In the genomic region with DNA sequence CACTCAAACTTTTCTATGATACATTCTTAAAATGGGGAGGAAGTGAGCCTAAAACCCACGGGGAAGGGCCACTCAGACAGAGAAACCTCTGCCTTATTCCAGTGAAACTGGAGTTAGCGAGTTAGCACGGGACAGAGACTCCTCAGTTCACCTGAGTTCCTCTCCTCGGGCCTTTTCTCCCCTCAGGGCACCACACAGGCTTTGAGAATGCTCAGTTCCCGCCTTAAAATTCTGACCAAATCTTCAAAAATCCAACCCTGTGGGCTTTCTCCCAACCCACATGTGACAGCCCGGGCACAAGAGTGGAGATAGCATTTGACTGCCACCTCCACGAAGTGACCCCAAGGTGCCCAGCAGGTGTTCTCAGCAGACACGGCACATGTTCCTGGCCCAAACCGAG, we compare ENCODE assay signal across 24 cellular contexts.
A peak's percentile ranks its signal among the peaks of the same experiment; 100 is the strongest.
DNase-seq lines count a peak whose midpoint lies in the region; ATAC-seq and TF ChIP-seq lines count a peak whose summit lies in the region.
"Had no signal": no experiment of that assay in that cellular context is flagged by ENCODE, and none has a peak within 500 bp of the region (broad histone marks: within the 10 kb centered on the region; RNA-seq: fewer than 3 reads in every experiment).

No MANE protein-coding gene starts in this region.

- H3K4me1 ChIP-seq in trophoblast cell (ENCODE audit: control insufficient read depth in 1 of 2, insufficient read depth in 2 of 2, low read length in 2 of 2): peaks cover 11 to 23% of the 10 kb centered on the region in 2 experiments
- H3K4me1 ChIP-seq: BE2C had no signal

- no peak for TF ChIP-seq CTCF in nephron progenitor cell (IDR thresholded peaks at IDR 0.05)

- H4K12ac ChIP-seq in trophoblast cell (ENCODE audit: low read depth, low read length): no peak overlapping the region

- no peak overlapping the region for H3K4ac ChIP-seq in trophoblast cell (ENCODE audit: low read depth, low read length)

- H3K14ac ChIP-seq in trophoblast cell (ENCODE audit: low read length): no peak overlapping the region

- WGBS in trophoblast cell (ENCODE audit: extremely low coverage, insufficient coverage, insufficient read length): no CpG with 5 or more reads among the region's 9 CpGs

- H3K9ac ChIP-seq in trophoblast cell (ENCODE audit: low read length): no peak overlapping the region
- H3K9ac ChIP-seq: BLaER1 had no signal

- H3K27me3 Mint-ChIP-seq in nephron progenitor cell (ENCODE audit: low read depth, poor library complexity): peaks cover 3% of the 10 kb centered on the region
- H3K27me3 Mint-ChIP-seq: CD4-positive, CD25-positive, alpha-beta regulatory T cell had no signal

- no peak overlapping the region for H3K18ac ChIP-seq in trophoblast cell (ENCODE audit: low read length)

- DNase-seq in H7: peak; percentile 22
- no peak for DNase-seq in nephron progenitor cell
- peak; percentile 76 to 95 for DNase-seq in trophoblast cell
- no peak for DNase-seq in middle frontal gyrus (ENCODE audit: extremely low spot score, low spot score)
- no peak for DNase-seq in stimulated activated CD4-positive, alpha-beta T cell treated with anti-CD3 and anti-CD28 coated beads, Interleukin-1b, Interleukin-23, amount 100 ng/mL, for 48 hours
- no peak for DNase-seq in left lobe of liver (ENCODE audit: low spot score)
- DNase-seq: ACHN; BE2C; C1 segment of cervical spinal cord; CD4-positive, alpha-beta memory T cell; CD4-positive, CD25-positive, alpha-beta regulatory T cell; CD8-positive, alpha-beta memory T cell; COR-L47; DMS 273 treated with DMSO at 0.1 percent for 48 hours; DMS153; DMS53; DMS79; DND-41; EL; GDM1 had no signal

- H3K36me3 ChIP-seq in H7 (replicated peaks; ENCODE audit: control insufficient read depth, insufficient read depth, low read length) (no peaks in the 10 kb centered on the region), trophoblast cell (ENCODE audit: control insufficient read depth in 1 of 2, insufficient read depth in 2 of 2, low read length in 2 of 2) (no peaks in the 10 kb centered on the region)
- H3K36me3 ChIP-seq: BE2C, BLaER1 had no signal

- no peaks in the 10 kb centered on the region for H3K79me2 ChIP-seq in trophoblast cell (ENCODE audit: control insufficient read depth, insufficient read depth, low read length, poor library complexity)

- no peaks in the 10 kb centered on the region for H3K79me1 ChIP-seq in trophoblast cell (ENCODE audit: low read length)

- no peak overlapping the region for H3K27ac ChIP-seq in trophoblast cell (ENCODE audit: low read depth, low read length)
- H3K27ac ChIP-seq: 22Rv1, BLaER1 had no signal

- H3K27ac Mint-ChIP-seq in nephron progenitor cell: peak overlapping the region; percentile 42
- H3K27ac Mint-ChIP-seq: CD14-positive monocyte; CD4-positive, alpha-beta memory T cell; CD4-positive, CD25-positive, alpha-beta regulatory T cell; CD8-positive, alpha-beta memory T cell had no signal

- no peak overlapping the region for H3K4me3 ChIP-seq in H7 (ENCODE audit: insufficient read depth, low read depth, low read length)
- H3K4me3 ChIP-seq in trophoblast cell (ENCODE audit: low read depth, low read length): no peak overlapping the region
- H3K4me3 ChIP-seq: BLaER1, GM12878 had no signal

- peaks cover 64% of the 10 kb centered on the region for H3K4me1 Mint-ChIP-seq in nephron progenitor cell
- H3K4me1 Mint-ChIP-seq: CD14-positive monocyte; CD4-positive, alpha-beta memory T cell; CD4-positive, CD25-positive, alpha-beta regulatory T cell; CD8-positive, alpha-beta memory T cell had no signal

- H3K36me3 Mint-ChIP-seq in nephron progenitor cell (ENCODE audit: low read depth): no peaks in the 10 kb centered on the region
- H3K36me3 Mint-ChIP-seq: CD14-positive monocyte; CD4-positive, alpha-beta memory T cell; CD4-positive, CD25-positive, alpha-beta regulatory T cell; CD8-positive, alpha-beta memory T cell had no signal

- H2AK5ac ChIP-seq in trophoblast cell (ENCODE audit: low read length): peak overlapping the region; percentile 61

- H3K27me3 ChIP-seq in H7 (ENCODE audit: control insufficient read depth, insufficient read depth, low read length) (no peaks in the 10 kb centered on the region; the same call in 1 of the 2 replicates), trophoblast cell (ENCODE audit: insufficient read depth, low read length) (no peaks in the 10 kb centered on the region)
- H3K27me3 ChIP-seq: BE2C, BLaER1 had no signal

- H2AFZ ChIP-seq in trophoblast cell (ENCODE audit: insufficient read depth, low read length, poor library complexity): no peak overlapping the region

- H3K23ac ChIP-seq in trophoblast cell (ENCODE audit: low read length): no peak overlapping the region

- H4K91ac ChIP-seq in trophoblast cell (ENCODE audit: low read depth, low read length): no peak overlapping the region

- no peak overlapping the region for H3K4me2 ChIP-seq in trophoblast cell (ENCODE audit: low read length)
- H3K4me2 ChIP-seq: BLaER1 had no signal

- no peak overlapping the region for H4K8ac ChIP-seq in trophoblast cell (ENCODE audit: low read depth, low read length)

- no peak overlapping the region for H2BK120ac ChIP-seq in trophoblast cell (ENCODE audit: insufficient read depth, low read length, poor library complexity)

- H2BK5ac ChIP-seq in trophoblast cell (ENCODE audit: low read depth, low read length, poor library complexity): no peak overlapping the region

- ATAC-seq in left lobe of liver: no peak
- ATAC-seq: GM12878 had no signal

- H3K4me3 Mint-ChIP-seq in nephron progenitor cell: no peak overlapping the region
- H3K4me3 Mint-ChIP-seq: CD14-positive monocyte; CD4-positive, alpha-beta memory T cell; CD4-positive, CD25-positive, alpha-beta regulatory T cell; CD8-positive, alpha-beta memory T cell had no signal

- H3K9me3 ChIP-seq in trophoblast cell (ENCODE audit: insufficient read depth, low read depth, low read length): no peaks in the 10 kb centered on the region
- H3K9me3 ChIP-seq: BE2C, BLaER1 had no signal

- peak overlapping the region; percentile 67 for H2BK12ac ChIP-seq in trophoblast cell (ENCODE audit: low read length)

- H3K9me3 Mint-ChIP-seq in nephron progenitor cell: no peaks in the 10 kb centered on the region
- H3K9me3 Mint-ChIP-seq: CD4-positive, alpha-beta memory T cell; CD4-positive, CD25-positive, alpha-beta regulatory T cell; CD8-positive, alpha-beta memory T cell had no signal

Comparison
In these comparisons a context has a peak if more than half of its experiments do, and no peak if none do; other contexts are left out.
1. DNase-seq: peak in H7 (single experiment) and trophoblast cell (2 of 2); none in nephron progenitor cell (single experiment), middle frontal gyrus (single experiment), stimulated activated CD4-positive, alpha-beta T cell treated with anti-CD3 and anti-CD28 coated beads, Interleukin-1b, Interleukin-23, amount 100 ng/mL, for 48 hours (single experiment) and left lobe of liver (single experiment).